In the genomic region with DNA sequence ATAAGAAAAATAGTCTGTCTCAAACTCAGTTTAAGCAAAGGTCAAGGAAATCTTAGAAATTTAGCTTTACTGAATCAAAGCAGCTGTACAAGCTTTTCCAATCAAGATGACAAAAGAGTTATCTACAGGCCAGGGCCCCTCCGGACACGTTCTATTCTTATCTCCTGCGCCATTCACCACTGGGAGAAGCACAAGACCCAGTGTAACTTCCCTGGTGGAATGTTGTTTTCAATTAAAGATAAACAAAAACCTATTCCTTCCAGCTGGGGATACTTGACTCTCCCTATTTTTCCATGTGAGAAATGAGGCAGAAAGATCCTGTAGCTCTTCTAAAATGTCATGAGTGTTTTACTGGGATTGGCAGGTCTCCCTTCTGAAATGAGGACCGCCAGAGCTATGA, we compare ENCODE assay signal across 2 cellular contexts.
TF ChIP-seq lines count a peak whose summit lies in the region.

No MANE protein-coding gene starts in this region.

TF ChIP-seq in IMR-90, 13 proteins besides CTCF, POLR2A, EP300 and RAD21:
- TF ChIP-seq MAZ (IDR thresholded peaks at IDR 0.05; ENCODE audit: borderline replicate concordance, low read depth, low read length) (no peak), MAFK (IDR thresholded peaks at IDR 0.05; ENCODE audit: low read depth, low read length) (no peak), RCOR1 (IDR thresholded peaks at IDR 0.05; ENCODE audit: insufficient replicate concordance, low read length) (no peak), SMC3 (IDR thresholded peaks at IDR 0.05; ENCODE audit: low read depth, low read length) (no peak), CHD1 (IDR thresholded peaks at IDR 0.05; ENCODE audit: low read depth, low read length) (no peak), RFX5 (IDR thresholded peaks at IDR 0.05; ENCODE audit: low read depth, low read length) (no peak), USF2 (IDR thresholded peaks at IDR 0.05; ENCODE audit: low read depth, low read length) (no peak), MXI1 (IDR thresholded peaks at IDR 0.05; ENCODE audit: borderline replicate concordance, low read depth, low read length) (no peak), CEBPB (IDR thresholded peaks at IDR 0.05; ENCODE audit: low read depth, low read length) (no peak), FOS (IDR thresholded peaks at IDR 0.05; ENCODE audit: low read depth, low read length) (no peak), NFE2L2 (IDR thresholded peaks at IDR 0.05; ENCODE audit: low read depth, low read length) (no peak), BHLHE40 (IDR thresholded peaks at IDR 0.05; ENCODE audit: low read depth, low read length) (no peak)
- TF ChIP-seq, protein P1, sequence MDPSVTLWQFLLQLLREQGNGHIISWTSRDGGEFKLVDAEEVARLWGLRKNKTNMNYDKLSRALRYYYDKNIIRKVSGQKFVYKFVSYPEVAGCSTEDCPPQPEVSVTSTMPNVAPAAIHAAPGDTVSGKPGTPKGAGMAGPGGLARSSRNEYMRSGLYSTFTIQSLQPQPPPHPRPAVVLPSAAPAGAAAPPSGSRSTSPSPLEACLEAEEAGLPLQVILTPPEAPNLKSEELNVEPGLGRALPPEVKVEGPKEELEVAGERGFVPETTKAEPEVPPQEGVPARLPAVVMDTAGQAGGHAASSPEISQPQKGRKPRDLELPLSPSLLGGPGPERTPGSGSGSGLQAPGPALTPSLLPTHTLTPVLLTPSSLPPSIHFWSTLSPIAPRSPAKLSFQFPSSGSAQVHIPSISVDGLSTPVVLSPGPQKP (IDR thresholded peaks at IDR 0.05; ENCODE audit: borderline replicate concordance, low read depth, low read length) = no peak

TF ChIP-seq in endothelial cell of umbilical vein, 7 proteins besides CTCF, POLR2A, EP300 and RAD21:
- peak; percentile 18 for TF ChIP-seq GATA2 (IDR thresholded peaks at IDR 0.05; ENCODE audit: insufficient read depth, insufficient read length, low read depth, low read length)
- no peak for TF ChIP-seq POLR2AphosphoS5 (IDR thresholded peaks at IDR 0.05; ENCODE audit: insufficient read depth, low read depth, low read length)
TF ChIP-seq in endothelial cell of umbilical vein: peak in this region for 1.
